Comparison of ENCODE assay signal across 9 cellular contexts in genomic region chr6:144264270-144265060, GRCh38. TPM values are rescaled to one million over a fixed set of nuclear protein-coding genes. Genes with fewer than 3 reads are reported as not detected.
DNase-seq lines count a peak whose midpoint lies in the region; ATAC-seq, FAIRE-seq and TF ChIP-seq lines count a peak whose summit lies in the region.
"Had no signal": no experiment of that assay in that cellular context is flagged by ENCODE, and none has a peak within 500 bp of the region (broad histone marks: within the 10 kb centered on the region; RNA-seq: fewer than 3 reads in every experiment).

No MANE protein-coding gene starts in this region.

- FAIRE-seq in HTR-8/SVneo (lab: Jason Lieb, UNC) = peak; percentile 73

- no peaks in the 10 kb centered on the region for H3K36me3 Mint-ChIP-seq in MCF 10A (ENCODE audit: insufficient read depth, unreplicated experiment)
- H3K36me3 Mint-ChIP-seq in stimulated activated memory B cell treated with anti-CD40 and anti-IgM and Interleukin-4, amounts not matched to agents 10 μg/mL and 1 μg/mL and 100 μg/mL, for 72 hours = no peaks in the 10 kb centered on the region

- no peaks in the 10 kb centered on the region for H3K36me3 ChIP-seq in transverse colon

- ATAC-seq in stimulated activated memory B cell treated with anti-CD40 and anti-IgM and Interleukin-4, amounts not matched to agents 10 μg/mL and 1 μg/mL and 100 μg/mL, for 72 hours = no peak

- no peaks in the 10 kb centered on the region for H3K27me3 ChIP-seq in transverse colon

- BruUV-seq in MCF 10A (replicated peaks; lab: Mats Ljungman, UMichigan) = TSS peak; percentile 91

- CTCF ChIA-PET in MCF 10A (lab: Yijun Ruan, JAX) = interaction anchor here (0.5 to 1.9 kb wide), 4 partner anchors 13 to 21 kb away, joined by 3 to 7 read pairs (median 4); partner anchors contain the start of gene UTRN

- intact Hi-C loops in MCF 10A (cut with micrococcal nuclease) (loop anchor here (1.0 kb wide), 1 partner anchor 48 kb away; no protein-coding TSS in a partner anchor), transverse colon (cut with DNase I; ENCODE audit: low total_unique reads) (no loop called here)

- WGBS in transverse colon (ENCODE audit: low coverage in 1 of 2), 2 donors = 51 to 73% methylated on average over 5 to 7 of the region's 7 CpGs

- TF ChIP-seq POLR2A in transverse colon (IDR thresholded peaks at IDR 0.05) = no peak

- peak overlapping the region; percentile 23 to 46 (median 34) for H3K27ac ChIP-seq in transverse colon

- no peaks in the 10 kb centered on the region for H3K9me3 ChIP-seq in transverse colon

- H3K4me3 Mint-ChIP-seq in MCF 10A (ENCODE audit: unreplicated experiment) = peak overlapping the region; percentile 38
- no peak overlapping the region for H3K4me3 Mint-ChIP-seq in stimulated activated memory B cell treated with anti-CD40 and anti-IgM and Interleukin-4, amounts not matched to agents 10 μg/mL and 1 μg/mL and 100 μg/mL, for 72 hours

- no peak overlapping the region for H3K4me3 ChIP-seq in transverse colon

- no peaks in the 10 kb centered on the region for H3K9me3 Mint-ChIP-seq in MCF 10A (ENCODE audit: unreplicated experiment)
- no peaks in the 10 kb centered on the region for H3K9me3 Mint-ChIP-seq in stimulated activated memory B cell treated with anti-CD40 and anti-IgM and Interleukin-4, amounts not matched to agents 10 μg/mL and 1 μg/mL and 100 μg/mL, for 72 hours

- no peaks in the 10 kb centered on the region for H3K27me3 Mint-ChIP-seq in MCF 10A (ENCODE audit: insufficient read depth, unreplicated experiment)
- H3K27me3 Mint-ChIP-seq in stimulated activated memory B cell treated with anti-CD40 and anti-IgM and Interleukin-4, amounts not matched to agents 10 μg/mL and 1 μg/mL and 100 μg/mL, for 72 hours = no peaks in the 10 kb centered on the region

- H3K4me1 Mint-ChIP-seq in MCF 10A (ENCODE audit: insufficient read depth, unreplicated experiment) = peaks cover 22% of the 10 kb centered on the region
- peaks cover 17% of the 10 kb centered on the region for H3K4me1 Mint-ChIP-seq in stimulated activated memory B cell treated with anti-CD40 and anti-IgM and Interleukin-4, amounts not matched to agents 10 μg/mL and 1 μg/mL and 100 μg/mL, for 72 hours

- TF ChIP-seq CTCF in MCF 10A (IDR thresholded peaks at IDR 0.05; ENCODE audit: unreplicated experiment) = no peak
- no peak for TF ChIP-seq CTCF in transverse colon (IDR thresholded peaks at IDR 0.05)

- POLR2A ChIA-PET in MCF 10A (lab: Yijun Ruan, JAX) = interaction anchor here (0.8 to 3.2 kb wide), 10 partner anchors 12 to 216 kb away, joined by 3 to 89 read pairs (median 4); partner anchors contain the start of gene UTRN

- in situ Hi-C loops in transverse colon (cut with MboI; ENCODE audit: low pct_ligation_motif_present in 1 of 4, low pct_unique_long_range_greater_than_20kb in 1 of 4, low sequenced_read_pairs in 3 of 4) = no loop called here

- TF ChIP-seq EP300 in transverse colon (IDR thresholded peaks at IDR 0.05; ENCODE audit: low read depth) = no peak

- DNase-seq in HTR-8/SVneo (ENCODE audit: insufficient read length, low spot score) = peak; percentile 74
- peak; percentile 90 for DNase-seq in MCF 10A (ENCODE audit: unreplicated experiment)
- DNase-seq in kidney glomerular epithelial cell (lab: John Stamatoyannopoulos, UW) = peak; percentile 98
- no peak for DNase-seq in transverse colon
- no peak for DNase-seq in activated CD8-positive, alpha-beta memory T cell treated with anti-CD3 and anti-CD28 coated beads, Interleukin-2, amount 50 U/mL, for 4 hours
- DNase-seq in stimulated activated CD4-positive, alpha-beta T cell treated with anti-CD3 and anti-CD28 coated beads, Interleukin-4, amount 100 ng/mL, for 24 hours = no peak
- DNase-seq in activated T-cell treated with anti-CD3 and anti-CD28 coated beads, Interleukin-2, amount 50 U/mL, for 48 hours = no peak
- DNase-seq: activated CD4-positive, alpha-beta T cell treated with anti-CD3 and anti-CD28 coated beads for 4 hours had no signal

- H3K27ac Mint-ChIP-seq in MCF 10A (ENCODE audit: low read depth, unreplicated experiment) = peak overlapping the region; percentile 85
- no peak overlapping the region for H3K27ac Mint-ChIP-seq in stimulated activated memory B cell treated with anti-CD40 and anti-IgM and Interleukin-4, amounts not matched to agents 10 μg/mL and 1 μg/mL and 100 μg/mL, for 72 hours

- peaks cover 0 to 20% (median 8%) of the 10 kb centered on the region in 4 donors for H3K4me1 ChIP-seq in transverse colon

RNA-seq across cellular contexts. Expression of gene UTRN, which starts 20.7 kb away (rescaled TPM):
- 78.7 and 84.8 TPM in 2 replicates for total RNA-seq in MCF 10A (2022)
- total RNA-seq in transverse colon = 100 to 1,000 TPM in 1 of 4 donors, 10 to 100 TPM in 3; 42.3 to 134 (median 94.1) TPM

Comparison
In these comparisons a context has a peak if more than half of its experiments do, and no peak if none do; other contexts are left out.
1. DNase-seq: peak in HTR-8/SVneo (single experiment), MCF 10A (single experiment) and kidney glomerular epithelial cell (single experiment); none in transverse colon (single experiment), activated CD8-positive, alpha-beta memory T cell treated with anti-CD3 and anti-CD28 coated beads, Interleukin-2, amount 50 U/mL, for 4 hours (single experiment), stimulated activated CD4-positive, alpha-beta T cell treated with anti-CD3 and anti-CD28 coated beads, Interleukin-4, amount 100 ng/mL, for 24 hours (single experiment) and activated T-cell treated with anti-CD3 and anti-CD28 coated beads, Interleukin-2, amount 50 U/mL, for 48 hours (0 of 2).